ENCODE assay signal across 15 cellular contexts in genomic region chr15:61064653-61065052, GRCh38.
DNase-seq lines count a peak whose midpoint lies in the region; ATAC-seq, FAIRE-seq and TF ChIP-seq lines count a peak whose summit lies in the region.
"Had no signal": no experiment of that assay in that cellular context is flagged by ENCODE, and none has a peak within 500 bp of the region (broad histone marks: within the 10 kb centered on the region; RNA-seq: fewer than 3 reads in every experiment).

No MANE protein-coding gene starts in this region.

- no peak overlapping the region for H3K4me3 ChIP-seq in small intestine (ENCODE audit: low read depth in 1 of 2, low read length in 2 of 2)
- no peak overlapping the region for H3K4me3 ChIP-seq in WERI-Rb-1 (ENCODE audit: low read depth, low read length)
- H3K4me3 ChIP-seq: BLaER1 treated with 17β-estradiol and CSF1 and Interleukin-3, amounts not matched to agents 10 nM and 100 nM; MG63 had no signal

- no peaks in the 10 kb centered on the region for H3K4me1 ChIP-seq in small intestine (ENCODE audit: control insufficient read depth in 2 of 2, insufficient read depth in 1 of 2, low read depth in 1 of 2, low read length in 1 of 2)

- H3K9me3 ChIP-seq in small intestine (ENCODE audit: control insufficient read depth, low read depth) = no peaks in the 10 kb centered on the region
- no peaks in the 10 kb centered on the region for H3K9me3 ChIP-seq in WERI-Rb-1 (ENCODE audit: severe bottlenecking)
- H3K9me3 ChIP-seq: BLaER1 treated with 17β-estradiol and CSF1 and Interleukin-3, amounts not matched to agents 10 nM and 100 nM; MG63 had no signal

- DNase-seq in NCI-H345 (lab: John Stamatoyannopoulos, UW) (peak; percentile 18), NCI-H345 treated with DMSO at 0.1 percent for 48 hours (lab: John Stamatoyannopoulos, UW; ENCODE audit: unreplicated experiment) (no peak), NCI-H1105 treated with DMSO at 0.1 percent for 48 hours (lab: John Stamatoyannopoulos, UW) (peak; percentile 97), astrocyte of the hippocampus (ENCODE audit: low read depth, low spot score) (peak; percentile 44), small intestine (peak; percentile 22), WERI-Rb-1 (no peak)
- DNase-seq in NK-92 treated with Interleukin-12 subunit alpha and Interleukin-12 subunit beta, amount 100 ng/mL, for 24 hours (lab: John Stamatoyannopoulos, UW) = no peak
- DNase-seq: DMS153, H7, KG1, MG63, NCI-H510A treated with DMSO at 0.1 percent for 48 hours had no signal

- FAIRE-seq in small intestine (lab: Jason Lieb, UNC) = no peak
- FAIRE-seq: GM18507 had no signal

- H3K27me3 ChIP-seq in small intestine (ENCODE audit: control insufficient read depth in 2 of 2, insufficient read depth in 2 of 2, low read length in 2 of 2) = no peaks in the 10 kb centered on the region
- no peaks in the 10 kb centered on the region for H3K27me3 ChIP-seq in WERI-Rb-1 (ENCODE audit: insufficient read depth, low read depth, severe bottlenecking)
- H3K27me3 ChIP-seq: BLaER1 treated with 17β-estradiol and CSF1 and Interleukin-3, amounts not matched to agents 10 nM and 100 nM; MG63 had no signal

- no peak for TF ChIP-seq CTCF in WERI-Rb-1 (IDR thresholded peaks at IDR 0.05; ENCODE audit: low read depth, low read length)

- ATAC-seq in GM18907 (IDR thresholded peaks at IDR 0.05; ENCODE audit: unreplicated experiment) = no peak

- H3K27ac ChIP-seq in small intestine (ENCODE audit: low read depth in 1 of 2, low read length in 1 of 2) (no peak overlapping the region), WERI-Rb-1 (no peak overlapping the region)
- H3K27ac ChIP-seq: BLaER1 treated with 17β-estradiol and CSF1 and Interleukin-3, amounts not matched to agents 10 nM and 100 nM had no signal

- H3K36me3 ChIP-seq in small intestine (ENCODE audit: control insufficient read depth in 2 of 2, insufficient read depth in 2 of 2, low read length in 2 of 2) = no peaks in the 10 kb centered on the region
- no peaks in the 10 kb centered on the region for H3K36me3 ChIP-seq in WERI-Rb-1
- H3K36me3 ChIP-seq: BLaER1 treated with 17β-estradiol and CSF1 and Interleukin-3, amounts not matched to agents 10 nM and 100 nM; MG63 had no signal

Comparison
In these comparisons a context has a peak if more than half of its experiments do, and no peak if none do; other contexts are left out.
1. DNase-seq: peak in NCI-H345 (single experiment), NCI-H1105 treated with DMSO at 0.1 percent for 48 hours (single experiment), astrocyte of the hippocampus (single experiment) and small intestine (single experiment); none in NCI-H345 treated with DMSO at 0.1 percent for 48 hours (single experiment), WERI-Rb-1 (single experiment) and NK-92 treated with Interleukin-12 subunit alpha and Interleukin-12 subunit beta, amount 100 ng/mL, for 24 hours (single experiment).